Comparison of ENCODE assay signal across 19 cellular contexts in the genomic region with DNA sequence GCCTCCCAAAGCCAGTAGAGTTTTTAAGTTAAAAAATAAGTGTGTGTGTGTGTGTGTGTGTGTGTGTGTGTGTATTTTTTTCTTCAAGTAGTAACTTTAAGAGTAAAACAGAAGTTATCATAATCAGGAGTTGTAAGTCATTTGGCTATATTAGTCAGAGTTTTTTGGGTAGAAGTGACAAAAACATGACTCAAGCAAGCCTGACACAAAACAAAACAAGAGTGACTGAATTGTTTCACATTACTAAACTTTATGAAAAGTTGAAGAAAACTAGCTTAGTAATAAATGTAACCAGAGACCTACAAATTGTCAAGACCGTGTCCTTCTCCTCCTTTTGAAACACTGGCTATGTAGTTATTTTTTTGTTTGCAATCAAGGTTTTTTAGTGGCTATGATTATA.
"Had no signal": no experiment of that assay in that cellular context is flagged by ENCODE, and none has a peak within 500 bp of the region (broad histone marks: within the 10 kb centered on the region; RNA-seq: fewer than 3 reads in every experiment).

No MANE protein-coding gene starts in this region.

- ATAC-seq: activated CD8-positive, alpha-beta memory T cell treated with anti-CD3 and anti-CD28 coated beads, Interleukin-2, amount 10 ng/mL, durations not matched to agents 7 days and 5 days; PC-3; WTC11 had no signal

- H3K27ac ChIP-seq: brain microvascular endothelial cell, cardiac muscle cell had no signal

- H3K27me3 ChIP-seq: brain microvascular endothelial cell, cardiac muscle cell had no signal

- DNase-seq: activated CD4-positive, alpha-beta T cell treated with anti-CD3 and anti-CD28 coated beads, Interleukin-2, amount 10 ng/mL, durations not matched to agents 24 days and 14 days; activated CD4-positive, alpha-beta T cell treated with anti-CD3 and anti-CD28 coated beads, Interleukin-2, amount 50 U/mL, for 48 hours; activated CD4-positive, CD25-positive, alpha-beta regulatory T cell treated with anti-CD3 and anti-CD28 coated beads, Interleukin-2, amount 50 U/mL, for 72 hours; activated CD8-positive, alpha-beta memory T cell treated with anti-CD3 and anti-CD28 coated beads, Interleukin-2, amount 10 ng/mL, durations not matched to agents 7 days and 5 days; activated gamma-delta T cell treated with Interleukin-2 at 50 U/mL for 16 hours; activated naive CD4-positive, alpha-beta T cell treated with anti-CD3 and anti-CD28 coated beads, Interleukin-2, amount 10 ng/mL, durations not matched to agents 7 days and 5 days; activated naive CD8-positive, alpha-beta T cell treated with anti-CD3 and anti-CD28 coated beads for 36 hours; activated T-cell treated with anti-CD3 and anti-CD28 coated beads, Interleukin-2, amount 50 U/mL, for 24 hours; brain microvascular endothelial cell; NCI-H1105 treated with DMSO at 0.1 percent for 48 hours; NCI-H1436 treated with DMSO at 0.1 percent for 48 hours; NCI-H187; NCI-H2081; NCI-H446; NCI-H524; PC-3; SHP77 treated with DMSO at 0.1 percent for 48 hours had no signal

- H3K4me3 ChIP-seq: cardiac muscle cell had no signal

- H3K36me3 ChIP-seq: brain microvascular endothelial cell, cardiac muscle cell had no signal
